In genomic region chr3:32685604-32686185, GRCh38 we compare ENCODE assay signal across 8 cellular contexts. TPM values are rescaled to one million over a fixed set of nuclear protein-coding genes. Genes with fewer than 3 reads are reported as not detected.
DNase-seq lines count a peak whose midpoint lies in the region; ATAC-seq and TF ChIP-seq lines count a peak whose summit lies in the region.

No MANE protein-coding gene starts in this region.

- no peaks in the 10 kb centered on the region for H3K9me3 ChIP-seq in iPS-18a (ENCODE audit: control insufficient read depth, low read depth, low read length)

- no peaks in the 10 kb centered on the region for H3K36me3 ChIP-seq in iPS-18a (ENCODE audit: control insufficient read depth, low read depth, low read length)

- peaks cover 26% of the 10 kb centered on the region for H3K4me1 Mint-ChIP-seq in activated CD8-positive, alpha-beta T cell treated with anti-CD3 and anti-CD28 coated beads for 36 hours (ENCODE audit: low read depth)
- peaks cover 44% of the 10 kb centered on the region for H3K4me1 Mint-ChIP-seq in stimulated activated memory B cell treated with anti-CD40 and anti-IgM and Interleukin-4, amounts not matched to agents 10 μg/mL and 1 μg/mL and 100 μg/mL, for 72 hours

- intact Hi-C loops in activated CD8-positive, alpha-beta T cell treated with anti-CD3 and anti-CD28 coated beads for 36 hours (cut with micrococcal nuclease) = no loop called here

- TF ChIP-seq CTCF in activated CD8-positive, alpha-beta T cell treated with anti-CD3 and anti-CD28 coated beads for 36 hours (IDR thresholded peaks at IDR 0.05) = no peak

- DNase-seq in NCI-H2196 (lab: John Stamatoyannopoulos, UW; ENCODE audit: unreplicated experiment) (peak; percentile 7), NCI-H2196 treated with DMSO at 0.1 percent for 48 hours (lab: John Stamatoyannopoulos, UW; ENCODE audit: unreplicated experiment) (no peak), COR-L47 (lab: John Stamatoyannopoulos, UW) (no peak)
- DNase-seq in activated CD8-positive, alpha-beta T cell treated with anti-CD3 and anti-CD28 coated beads for 36 hours = no peak
- DNase-seq in stimulated activated CD4-positive, alpha-beta T cell treated with anti-CD3 and anti-CD28 coated beads, Interleukin-2, amount 100 ng/mL, for 24 hours = no peak

- peaks cover 23% of the 10 kb centered on the region for H3K36me3 Mint-ChIP-seq in activated CD8-positive, alpha-beta T cell treated with anti-CD3 and anti-CD28 coated beads for 36 hours (ENCODE audit: low read depth)
- H3K36me3 Mint-ChIP-seq in stimulated activated memory B cell treated with anti-CD40 and anti-IgM and Interleukin-4, amounts not matched to agents 10 μg/mL and 1 μg/mL and 100 μg/mL, for 72 hours = peaks cover 14% of the 10 kb centered on the region

- H3K27me3 Mint-ChIP-seq in activated CD8-positive, alpha-beta T cell treated with anti-CD3 and anti-CD28 coated beads for 36 hours = no peaks in the 10 kb centered on the region
- H3K27me3 Mint-ChIP-seq in stimulated activated memory B cell treated with anti-CD40 and anti-IgM and Interleukin-4, amounts not matched to agents 10 μg/mL and 1 μg/mL and 100 μg/mL, for 72 hours = no peaks in the 10 kb centered on the region

- no peaks in the 10 kb centered on the region for H3K9me3 Mint-ChIP-seq in activated CD8-positive, alpha-beta T cell treated with anti-CD3 and anti-CD28 coated beads for 36 hours
- no peaks in the 10 kb centered on the region for H3K9me3 Mint-ChIP-seq in stimulated activated memory B cell treated with anti-CD40 and anti-IgM and Interleukin-4, amounts not matched to agents 10 μg/mL and 1 μg/mL and 100 μg/mL, for 72 hours

- H3K27ac ChIP-seq in iPS-18a (ENCODE audit: low read length) = peak overlapping the region; percentile 12

- POLR2A ChIA-PET in activated CD8-positive, alpha-beta T cell treated with anti-CD3 and anti-CD28 coated beads for 36 hours (lab: Charles Lee) = interaction anchor here (0.9 to 2.1 kb wide), 2 partner anchors 12 to 218 kb away, joined by 3 to 9 read pairs; no protein-coding TSS in a partner anchor

- H3K4me3 Mint-ChIP-seq in activated CD8-positive, alpha-beta T cell treated with anti-CD3 and anti-CD28 coated beads for 36 hours = peak overlapping the region; percentile 95
- H3K4me3 Mint-ChIP-seq in stimulated activated memory B cell treated with anti-CD40 and anti-IgM and Interleukin-4, amounts not matched to agents 10 μg/mL and 1 μg/mL and 100 μg/mL, for 72 hours = peak overlapping the region; percentile 93

- peaks cover 3% of the 10 kb centered on the region for H3K4me1 ChIP-seq in iPS-18a (ENCODE audit: control insufficient read depth, low read depth, low read length)

- CTCF ChIA-PET in activated CD8-positive, alpha-beta T cell treated with anti-CD3 and anti-CD28 coated beads for 36 hours (lab: Charles Lee) = interaction anchor here (1.0 to 1.5 kb wide), 3 partner anchors 70 to 176 kb away, joined by 3 read pairs; no protein-coding TSS in a partner anchor

- H3K27ac Mint-ChIP-seq in activated CD8-positive, alpha-beta T cell treated with anti-CD3 and anti-CD28 coated beads for 36 hours = peak overlapping the region; percentile 95
- H3K27ac Mint-ChIP-seq in stimulated activated memory B cell treated with anti-CD40 and anti-IgM and Interleukin-4, amounts not matched to agents 10 μg/mL and 1 μg/mL and 100 μg/mL, for 72 hours = peak overlapping the region; percentile 90

- H3K9ac ChIP-seq in iPS-18a (ENCODE audit: low read length) = peak overlapping the region; percentile 82

- ATAC-seq in HG02973 (IDR thresholded peaks at IDR 0.05; ENCODE audit: unreplicated experiment) = peak; percentile 0
- ATAC-seq in activated CD8-positive, alpha-beta T cell treated with anti-CD3 and anti-CD28 coated beads for 36 hours = no peak
- ATAC-seq in stimulated activated memory B cell treated with anti-CD40 and anti-IgM and Interleukin-4, amounts not matched to agents 10 μg/mL and 1 μg/mL and 100 μg/mL, for 72 hours = no peak

- H3K4me3 ChIP-seq in iPS-18a (ENCODE audit: low read length) = peak overlapping the region; percentile 94

- H3K27me3 ChIP-seq in iPS-18a (ENCODE audit: control insufficient read depth, insufficient read depth, low read length) = no peaks in the 10 kb centered on the region

RNA-seq across cellular contexts. Expression of gene CNOT10, which starts 0.7 kb away (rescaled TPM):
- 10 to 100 TPM; 58.5 to 61.0 TPM for total RNA-seq in activated CD8-positive, alpha-beta T cell treated with anti-CD3 and anti-CD28 coated beads for 36 hours
